10 cellular contexts compared by ENCODE assay signal in the genomic region with DNA sequence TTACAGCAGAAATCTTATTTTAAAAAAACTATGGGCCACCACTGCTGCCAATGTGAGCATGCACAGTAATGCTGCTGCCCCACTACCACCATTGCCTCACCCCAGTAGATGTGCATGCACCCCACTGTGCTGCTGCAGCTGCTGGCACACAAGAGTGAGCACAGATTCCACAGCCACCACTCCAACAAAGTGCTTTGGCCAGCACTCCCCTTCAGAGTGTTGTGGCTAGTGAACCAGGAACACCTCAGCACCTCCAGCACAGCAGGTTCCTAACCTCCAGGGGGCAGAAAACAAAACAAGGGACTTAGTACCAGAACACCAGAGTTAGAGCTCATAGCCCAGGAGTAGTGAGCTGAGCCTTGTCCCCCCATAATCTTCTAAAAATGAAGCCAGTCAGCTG.
DNase-seq lines count a peak whose midpoint lies in the region; ATAC-seq, FAIRE-seq and TF ChIP-seq lines count a peak whose summit lies in the region.
"Had no signal": no experiment of that assay in that cellular context is flagged by ENCODE, and none has a peak within 500 bp of the region (broad histone marks: within the 10 kb centered on the region; RNA-seq: fewer than 3 reads in every experiment).

No MANE protein-coding gene starts in this region.

- no peak overlapping the region for H2BK120ac ChIP-seq in neuronal stem cell (ENCODE audit: low read depth, low read length)

- H3K14ac ChIP-seq in neuronal stem cell (ENCODE audit: low read length): peak overlapping the region; percentile 56

- no peak for FAIRE-seq in pancreas (lab: Jason Lieb, UNC)
- FAIRE-seq: colon had no signal

- no peak overlapping the region for H2BK5ac ChIP-seq in neuronal stem cell (ENCODE audit: low read length)

- H2AK5ac ChIP-seq in neuronal stem cell (ENCODE audit: low read depth, low read length): no peak overlapping the region

- ATAC-seq in HG02642 (IDR thresholded peaks at IDR 0.05; ENCODE audit: poor library complexity, unreplicated experiment) (peak; percentile 81), pancreas (no peak)

- H4K8ac ChIP-seq in neuronal stem cell (ENCODE audit: low read depth, low read length): peak overlapping the region; percentile 98

- intact Hi-C loops in pancreas (cut with DNase I): no loop called here

- no peaks in the 10 kb centered on the region for H3K27me3 ChIP-seq in neuronal stem cell (ENCODE audit: control insufficient read depth in 3 of 3, insufficient read depth in 3 of 3, low read depth in 1 of 3, low read length in 3 of 3)
- H3K27me3 ChIP-seq in pancreas: no peaks in the 10 kb centered on the region

- no peak overlapping the region for H4K91ac ChIP-seq in neuronal stem cell (ENCODE audit: low read depth, low read length, poor library complexity)

- H3K4ac ChIP-seq in neuronal stem cell (ENCODE audit: low read length): no peak overlapping the region

- peak overlapping the region in 1 of 2 donors; percentile 60 for H3K4me3 ChIP-seq in neuronal stem cell (ENCODE audit: low read length in 2 of 2)
- H3K4me3 ChIP-seq in pancreas: no peak overlapping the region
- H3K4me3 ChIP-seq: lung had no signal

- no peak overlapping the region for H3K4me2 ChIP-seq in neuronal stem cell (ENCODE audit: insufficient read depth, low read length, poor library complexity, severe bottlenecking)

- H2AFZ ChIP-seq in neuronal stem cell (ENCODE audit: low read length): no peak overlapping the region

- no peak overlapping the region for H3K23ac ChIP-seq in neuronal stem cell (ENCODE audit: low read depth, low read length, poor library complexity)

- H3K4me1 ChIP-seq in neuronal stem cell (ENCODE audit: control insufficient read depth in 2 of 2, insufficient read depth in 1 of 2, low read depth in 1 of 2, low read length in 2 of 2): peaks cover 2 to 4% of the 10 kb centered on the region in 2 donors
- H3K4me1 ChIP-seq in pancreas: no peaks in the 10 kb centered on the region

- H3K79me1 ChIP-seq in neuronal stem cell (ENCODE audit: low read depth, low read length): peaks cover 2% of the 10 kb centered on the region

- no peak overlapping the region for H3K27ac ChIP-seq in neuronal stem cell (replicated peaks; ENCODE audit: low read length)
- no peak overlapping the region for H3K27ac ChIP-seq in pancreas

- no peak for TF ChIP-seq CTCF in pancreas (IDR thresholded peaks at IDR 0.05)

- peaks cover 4 to 11% of the 10 kb centered on the region in 2 donors for H3K9me3 ChIP-seq in neuronal stem cell (replicated peaks in 1 of 2; ENCODE audit: control insufficient read depth in 2 of 2, insufficient read depth in 1 of 2, low read depth in 1 of 2, low read length in 2 of 2)
- no peaks in the 10 kb centered on the region for H3K9me3 ChIP-seq in pancreas

- no peak overlapping the region for H3K9ac ChIP-seq in neuronal stem cell (ENCODE audit: low read depth, low read length, poor library complexity)

- H3K36me3 ChIP-seq in neuronal stem cell (replicated peaks in 1 of 2; ENCODE audit: control insufficient read depth in 2 of 2, insufficient read depth in 2 of 2, low read length in 2 of 2) (no peaks in the 10 kb centered on the region), pancreas (no peaks in the 10 kb centered on the region)

- peak overlapping the region; percentile 49 for H2BK15ac ChIP-seq in neuronal stem cell (ENCODE audit: low read length)

- peak overlapping the region; percentile 58 for H2BK12ac ChIP-seq in neuronal stem cell (ENCODE audit: low read length)

- DNase-seq in NCI-H1417 (lab: John Stamatoyannopoulos, UW) (peak in 2 of 3 experiments; percentile 6 to 19), NCI-H1417 treated with DMSO at 0.1 percent for 48 hours (lab: John Stamatoyannopoulos, UW) (no peak), M059J (ENCODE audit: low read depth) (peak; percentile 19), neuronal stem cell (ENCODE audit: low spot score) (no peak), pancreas (no peak), amniotic stem cell (lab: John Stamatoyannopoulos, UW) (no peak)
- DNase-seq in NK-92 treated with Interleukin-12 subunit alpha and Interleukin-12 subunit beta, amount 100 ng/mL, for 24 hours (lab: John Stamatoyannopoulos, UW): no peak

- peak overlapping the region; percentile 57 for H3K18ac ChIP-seq in neuronal stem cell (ENCODE audit: low read length)

Comparison
In these comparisons a context has a peak if more than half of its experiments do, and no peak if none do; other contexts are left out.
1. DNase-seq: peak in NCI-H1417 (2 of 3) and M059J (single experiment); none in NCI-H1417 treated with DMSO at 0.1 percent for 48 hours (single experiment), neuronal stem cell (single experiment), pancreas (0 of 6), NK-92 treated with Interleukin-12 subunit alpha and Interleukin-12 subunit beta, amount 100 ng/mL, for 24 hours (single experiment) and amniotic stem cell (single experiment).